ENCODE assay signal across 8 cellular contexts in the genomic region with DNA sequence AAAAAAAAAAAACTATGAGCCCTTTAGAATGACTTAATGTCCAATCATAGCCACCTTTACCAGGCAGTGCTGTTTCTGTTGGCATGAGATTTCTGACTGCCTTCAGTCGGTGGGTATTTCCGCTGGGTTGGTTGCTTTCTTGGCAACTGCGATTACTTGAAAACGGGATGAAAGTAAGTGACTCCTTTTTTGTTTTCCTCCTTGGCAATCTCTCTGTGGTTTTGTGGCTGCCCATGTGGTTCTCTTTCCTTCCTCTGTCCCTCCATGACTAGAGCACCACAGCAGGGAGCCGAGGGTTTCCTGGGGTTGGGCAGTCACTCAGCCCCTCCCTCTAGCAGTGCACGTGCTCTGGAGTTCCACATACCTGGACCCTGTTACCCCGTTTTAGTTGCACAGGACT.
DNase-seq lines count a peak whose midpoint lies in the region; TF ChIP-seq lines count a peak whose summit lies in the region.

No MANE protein-coding gene starts in this region.

- H3K4me3 ChIP-seq in osteoblast (ENCODE audit: insufficient read depth, low read length), result no peak overlapping the region
- H3K4me3 ChIP-seq in Peyer's patch, result no peak overlapping the region

- no peak for TF ChIP-seq CTCF in osteoblast (IDR thresholded peaks at IDR 0.05; ENCODE audit: extremely low read depth, low read depth, low read length)
- no peak for TF ChIP-seq CTCF in Peyer's patch (IDR thresholded peaks at IDR 0.05)

- no peaks in the 10 kb centered on the region for H3K79me2 ChIP-seq in osteoblast (ENCODE audit: insufficient read depth, low read length)

- no peak overlapping the region for H3K27ac ChIP-seq in osteoblast (ENCODE audit: low read depth, low read length)
- H3K27ac ChIP-seq in Peyer's patch, result no peak overlapping the region

- DNase-seq in GM04503 (ENCODE audit: low read depth), result peak; percentile 7
- peak; percentile 34 to 47 for DNase-seq in NOMO-1 (lab: John Stamatoyannopoulos, UW; ENCODE audit: unreplicated experiment in 2 of 2)
- DNase-seq in amniotic epithelial cell (ENCODE audit: low read depth), result peak; percentile 33
- peak; percentile 94 for DNase-seq in osteoblast (ENCODE audit: insufficient read length, low spot score, missing footprints)
- DNase-seq in NCI-H146 (lab: John Stamatoyannopoulos, UW), result no peak
- DNase-seq in Peyer's patch, result no peak
- DNase-seq in mucosa of gallbladder (ENCODE audit: low spot score), result no peak
- DNase-seq in NCI-H1105 treated with DMSO at 0.1 percent for 48 hours (lab: John Stamatoyannopoulos, UW), result no peak

- H3K4me2 ChIP-seq in osteoblast (ENCODE audit: insufficient read depth, low read length), result peak overlapping the region; percentile 44

- H3K27me3 ChIP-seq in osteoblast (ENCODE audit: insufficient read depth, low read length), result no peaks in the 10 kb centered on the region
- no peaks in the 10 kb centered on the region for H3K27me3 ChIP-seq in Peyer's patch

- H3K36me3 ChIP-seq in osteoblast (ENCODE audit: insufficient read depth, low read length) (no peaks in the 10 kb centered on the region), Peyer's patch (no peaks in the 10 kb centered on the region)

- H3K4me1 ChIP-seq in osteoblast (ENCODE audit: insufficient read depth, low read length) (peaks cover 28% of the 10 kb centered on the region), Peyer's patch (peaks cover 0 to 20% (median 0%) of the 10 kb centered on the region in 4 donors)

- H2AFZ ChIP-seq in osteoblast (ENCODE audit: low read length), result no peak overlapping the region

- no peaks in the 10 kb centered on the region for H3K9me3 ChIP-seq in osteoblast (ENCODE audit: low read depth, low read length)
- H3K9me3 ChIP-seq in Peyer's patch, result no peaks in the 10 kb centered on the region

- peaks cover 9% of the 10 kb centered on the region for H4K20me1 ChIP-seq in osteoblast (ENCODE audit: insufficient read depth, low read length)

- TF ChIP-seq POLR2A in Peyer's patch (IDR thresholded peaks at IDR 0.05), result no peak

Comparison
In these comparisons a context has a peak if more than half of its experiments do, and no peak if none do; other contexts are left out.
1. DNase-seq: peak in GM04503 (single experiment), NOMO-1 (2 of 2), amniotic epithelial cell (single experiment) and osteoblast (single experiment); none in NCI-H146 (single experiment), Peyer's patch (0 of 3), mucosa of gallbladder (single experiment) and NCI-H1105 treated with DMSO at 0.1 percent for 48 hours (single experiment).